Comparison of ENCODE assay signal across 1 cellular context in genomic region chr1:22643928-22644327, GRCh38.
TF ChIP-seq lines count a peak whose summit lies in the region.

No MANE protein-coding gene starts in this region.

TF ChIP-seq in H1, 55 proteins besides CTCF, POLR2A, EP300 and RAD21:
- TF ChIP-seq SP1 (IDR thresholded peaks at IDR 0.05; ENCODE audit: low read depth, low read length) (no peak), TAF7 (optimal IDR thresholded peaks at IDR 0.05; ENCODE audit: borderline replicate concordance, low read depth, low read length) (no peak), KDM4A (IDR thresholded peaks at IDR 0.05; ENCODE audit: low read depth, low read length, severe bottlenecking) (no peak), PHF8 (conservative IDR thresholded peaks at IDR 0.05; ENCODE audit: low read depth, low read length) (no peak), POLR2AphosphoS5 (IDR thresholded peaks at IDR 0.05; ENCODE audit: low read depth, low read length) (no peak), NRF1 (IDR thresholded peaks at IDR 0.05; ENCODE audit: low read depth, low read length) (no peak), TCF12 (IDR thresholded peaks at IDR 0.05; ENCODE audit: low read depth, low read length) (no peak), CREB1 (IDR thresholded peaks at IDR 0.05) (no peak), BACH1 (IDR thresholded peaks at IDR 0.05; ENCODE audit: low read length) (no peak), SIRT6 (IDR thresholded peaks at IDR 0.05; ENCODE audit: low read length) (no peak), JUND (IDR thresholded peaks at IDR 0.05; ENCODE audit: low read length) (no peak), RBBP5 (IDR thresholded peaks at IDR 0.05; ENCODE audit: borderline replicate concordance, low read depth, low read length) (no peak)
